1 cellular context compared by ENCODE assay signal in the genomic region with DNA sequence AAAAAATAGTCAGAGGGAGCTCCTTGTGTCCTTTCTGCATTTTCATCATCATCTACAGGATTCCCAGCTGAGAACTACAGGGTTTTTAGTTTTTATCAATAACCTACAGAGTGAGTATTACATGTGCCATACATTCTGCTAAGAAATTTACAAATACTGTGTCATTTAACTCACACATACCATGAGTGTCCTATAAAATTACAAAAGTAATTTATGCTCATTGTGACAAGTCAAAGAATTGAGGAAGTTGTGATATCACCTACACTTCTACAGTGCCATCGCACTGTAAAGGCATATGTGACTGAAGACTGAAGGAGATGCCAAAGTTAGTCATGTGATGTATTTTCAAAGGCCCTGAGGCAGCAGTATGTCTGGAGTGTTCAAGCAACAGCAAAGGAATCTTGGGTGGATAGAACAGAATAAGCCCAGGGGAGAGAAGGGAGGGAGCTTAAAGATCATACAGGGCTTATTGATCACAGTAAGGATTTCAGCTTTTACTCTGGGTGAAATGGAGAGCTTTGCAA.
A peak's percentile ranks its signal among the peaks of the same experiment; 100 is the strongest.
TF ChIP-seq lines count a peak whose summit lies in the region.

No MANE protein-coding gene starts in this region.

TF ChIP-seq in K562, 482 proteins besides CTCF, POLR2A, EP300 and RAD21 (continued from another document):
- TF ChIP-seq, protein P1, sequence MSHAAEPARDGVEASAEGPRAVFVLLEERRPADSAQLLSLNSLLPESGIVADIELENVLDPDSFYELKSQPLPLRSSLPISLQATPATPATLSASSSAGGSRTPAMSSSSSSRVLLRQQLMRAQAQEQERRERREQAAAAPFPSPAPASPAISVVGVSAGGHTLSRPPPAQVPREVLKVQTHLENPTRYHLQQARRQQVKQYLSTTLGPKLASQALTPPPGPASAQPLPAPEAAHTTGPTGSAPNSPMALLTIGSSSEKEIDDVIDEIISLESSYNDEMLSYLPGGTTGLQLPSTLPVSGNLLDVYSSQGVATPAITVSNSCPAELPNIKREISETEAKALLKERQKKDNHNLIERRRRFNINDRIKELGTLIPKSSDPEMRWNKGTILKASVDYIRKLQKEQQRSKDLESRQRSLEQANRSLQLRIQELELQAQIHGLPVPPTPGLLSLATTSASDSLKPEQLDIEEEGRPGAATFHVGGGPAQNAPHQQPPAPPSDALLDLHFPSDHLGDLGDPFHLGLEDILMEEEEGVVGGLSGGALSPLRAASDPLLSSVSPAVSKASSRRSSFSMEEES (CRISPR knock-in tag; IDR thresholded peaks at IDR 0.05): peak; percentile 94
- TF ChIP-seq PBX2 (CRISPR knock-in tag; IDR thresholded peaks at IDR 0.05; ENCODE audit: low read depth): no peak
- peak; percentile 59; the same call in 1 of the 2 replicates for TF ChIP-seq PBX2 (tag; conservative IDR thresholded peaks at IDR 0.05; ENCODE audit: low read depth)
- TF ChIP-seq MITF (IDR thresholded peaks at IDR 0.05): peak; percentile 33; the same call in 1 of the 2 replicates
- peak; percentile 70 for TF ChIP-seq TOE1 (IDR thresholded peaks at IDR 0.05; ENCODE audit: borderline replicate concordance)
- TF ChIP-seq TOE1 (CRISPR knock-in tag; IDR thresholded peaks at IDR 0.05; ENCODE audit: borderline replicate concordance, low read depth): no peak
- TF ChIP-seq RAD51 (IDR thresholded peaks at IDR 0.05; ENCODE audit: borderline replicate concordance, low read depth): 0 out of 2 replicates have a peak, but pooled peaks have one; percentile 26
- TF ChIP-seq SMAD2 (IDR thresholded peaks at IDR 0.05; ENCODE audit: low read depth, low read length): no peak
- TF ChIP-seq SMAD1 (IDR thresholded peaks at IDR 0.05; ENCODE audit: low read depth, low read length, partially characterized antibody): no peak
